14 cellular contexts compared by ENCODE assay signal in genomic region chr3:65550137-65550536, GRCh38.
"Had no signal": no experiment of that assay in that cellular context is flagged by ENCODE, and none has a peak within 500 bp of the region (broad histone marks: within the 10 kb centered on the region; RNA-seq: fewer than 3 reads in every experiment).

No MANE protein-coding gene starts in this region.

- H3K27ac Mint-ChIP-seq: activated CD4-positive, alpha-beta T cell treated with anti-CD3 and anti-CD28 coated beads, Interleukin-2, amount 10 ng/mL, durations not matched to agents 7 days and 5 days; activated naive CD4-positive, alpha-beta T cell treated with anti-CD3 and anti-CD28 coated beads, Interleukin-2, amount 50 U/mL, for 24 hours; stimulated activated naive CD8-positive, alpha-beta T cell treated with anti-CD3 and anti-CD28 coated beads, Interleukin-15, Interleukin-2, amounts not matched to agents 100 ng/mL and 50 ng/mL, for 24 hours; T-helper 17 cell had no signal

- ATAC-seq: T-helper 17 cell had no signal

- H3K9me3 Mint-ChIP-seq: activated CD4-positive, alpha-beta T cell treated with anti-CD3 and anti-CD28 coated beads, Interleukin-2, amount 10 ng/mL, durations not matched to agents 7 days and 5 days; stimulated activated naive CD8-positive, alpha-beta T cell treated with anti-CD3 and anti-CD28 coated beads, Interleukin-15, Interleukin-2, amounts not matched to agents 100 ng/mL and 50 ng/mL, for 24 hours had no signal

- H3K9me3 ChIP-seq: left lung had no signal

- H3K36me3 ChIP-seq: brain microvascular endothelial cell, left lung had no signal

- H3K36me3 Mint-ChIP-seq: activated naive CD4-positive, alpha-beta T cell treated with anti-CD3 and anti-CD28 coated beads, Interleukin-2, amount 50 U/mL, for 24 hours had no signal

- H3K27me3 ChIP-seq: brain microvascular endothelial cell had no signal

- H3K4me3 Mint-ChIP-seq: activated CD4-positive, alpha-beta T cell treated with anti-CD3 and anti-CD28 coated beads, Interleukin-2, amount 10 ng/mL, durations not matched to agents 7 days and 5 days; activated naive CD4-positive, alpha-beta T cell treated with anti-CD3 and anti-CD28 coated beads, Interleukin-2, amount 50 U/mL, for 24 hours; stimulated activated naive CD8-positive, alpha-beta T cell treated with anti-CD3 and anti-CD28 coated beads, Interleukin-15, Interleukin-2, amounts not matched to agents 100 ng/mL and 50 ng/mL, for 24 hours; T-helper 17 cell had no signal

- DNase-seq: activated CD4-positive, alpha-beta T cell treated with anti-CD3 and anti-CD28 coated beads, Interleukin-2, amount 10 ng/mL, durations not matched to agents 7 days and 5 days; activated CD4-positive, CD25-positive, alpha-beta regulatory T cell; activated T-cell treated with anti-CD3 and anti-CD28 coated beads for 4 hours; amniotic stem cell; brain microvascular endothelial cell; dermis blood vessel endothelial cell; mesendoderm; stimulated activated CD4-positive, alpha-beta T cell treated with anti-CD3 and anti-CD28 coated beads, Interleukin-4, amount 100 ng/mL, for 1 hour; stimulated activated CD8-positive, alpha-beta memory T cell treated with anti-CD3 and anti-CD28 coated beads, Interleukin-4, amount 100 ng/mL, for 48 hours; T-helper 17 cell had no signal

- FAIRE-seq: TTC549 had no signal

- H3K4me1 ChIP-seq: left lung had no signal

- H3K27ac ChIP-seq: brain microvascular endothelial cell, left lung had no signal

- H3K4me1 Mint-ChIP-seq: activated CD4-positive, alpha-beta T cell treated with anti-CD3 and anti-CD28 coated beads, Interleukin-2, amount 10 ng/mL, durations not matched to agents 7 days and 5 days; activated naive CD4-positive, alpha-beta T cell treated with anti-CD3 and anti-CD28 coated beads, Interleukin-2, amount 50 U/mL, for 24 hours had no signal
